1 cellular context compared by ENCODE assay signal in the genomic region with DNA sequence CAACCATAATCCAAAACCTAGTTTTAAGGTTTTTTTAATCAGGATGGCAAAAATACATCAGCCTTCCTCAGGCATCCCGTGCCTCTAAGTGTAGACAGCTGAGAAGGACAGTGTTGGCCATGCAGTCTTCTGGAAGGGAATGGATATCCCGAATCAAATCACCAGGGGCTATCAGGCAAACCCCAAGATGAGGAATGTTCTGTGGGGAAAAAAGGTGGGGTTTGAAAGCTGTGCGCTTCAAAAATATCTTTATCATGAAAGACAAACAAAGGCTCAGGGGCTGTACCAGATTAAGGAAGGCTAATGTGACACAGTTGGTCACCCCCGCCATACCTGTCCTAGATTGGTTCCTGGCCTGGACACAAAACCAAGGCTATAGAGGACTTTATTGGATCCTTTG.
TF ChIP-seq lines count a peak whose summit lies in the region.

No MANE protein-coding gene starts in this region.

TF ChIP-seq in K562, 482 proteins besides CTCF, POLR2A, EP300 and RAD21 (continued from another document and continues in another):
- TF ChIP-seq ARID1B (IDR thresholded peaks at IDR 0.05) (peak; percentile 35), SMARCB1 (IDR thresholded peaks at IDR 0.05; ENCODE audit: insufficient read length, low read depth) (no peak), ARID2 (IDR thresholded peaks at IDR 0.05) (no peak), SMARCA4 (IDR thresholded peaks at IDR 0.05) (peak; percentile 41; the same call in 1 of the 2 replicates), CXXC5 (CRISPR knock-in tag; IDR thresholded peaks at IDR 0.05) (peak; percentile 43), MAFF (IDR thresholded peaks at IDR 0.05; ENCODE audit: low read length) (no peak), MTA1 (IDR thresholded peaks at IDR 0.05; ENCODE audit: borderline replicate concordance) (0 out of 2 replicates have a peak, but pooled peaks have one; percentile 30), ZNF124 (CRISPR knock-in tag; IDR thresholded peaks at IDR 0.05) (no peak), ZNF280A (IDR thresholded peaks at IDR 0.05; ENCODE audit: low read depth, partially characterized antibody) (no peak), SMARCE1 (IDR thresholded peaks at IDR 0.05) (peak; percentile 18; the same call in 1 of the 2 replicates), SNRNP70 (optimal IDR thresholded peaks at IDR 0.05; ENCODE audit: low read depth, low read length) (no peak), DMBX1 (CRISPR knock-in tag; IDR thresholded peaks at IDR 0.05; ENCODE audit: borderline replicate concordance) (peak; percentile 67; the same call in 1 of the 2 replicates), TSC22D4 (tag; IDR thresholded peaks at IDR 0.05) (no peak), ZNF830 (CRISPR knock-in tag; IDR thresholded peaks at IDR 0.05) (no peak), CHD4 (IDR thresholded peaks at IDR 0.05; ENCODE audit: insufficient read depth, insufficient replicate concordance, low read depth, low read length, poor library complexity, severe bottlenecking) (no peak), ESRRA (IDR thresholded peaks at IDR 0.05; ENCODE audit: borderline replicate concordance, low read depth) (no peak), FOXM1 (IDR thresholded peaks at IDR 0.05; ENCODE audit: low read depth) (no peak), FOXM1 (CRISPR knock-in tag; IDR thresholded peaks at IDR 0.05; ENCODE audit: low read depth) (no peak), SMARCC2 (IDR thresholded peaks at IDR 0.05; ENCODE audit: low read depth) (no peak), CBFA2T3 (IDR thresholded peaks at IDR 0.05) (peak; percentile 24; the same call in 1 of the 2 replicates), HDAC1 (IDR thresholded peaks at IDR 0.05) (0 out of 4 replicates have a peak, but pooled peaks of 1 of the 2 experiments have one; percentile 16), ZNF707 (CRISPR knock-in tag; conservative IDR thresholded peaks at IDR 0.05) (no peak), HNRNPUL1 (IDR thresholded peaks at IDR 0.05; ENCODE audit: low read length) (no peak), KDM1A (IDR thresholded peaks at IDR 0.05) (peak; percentile 56), ZNF436 (CRISPR knock-in tag; IDR thresholded peaks at IDR 0.05) (no peak), EZH2 (IDR thresholded peaks at IDR 0.05; ENCODE audit: borderline replicate concordance, low read depth, low read length) (no peak), ZNF324 (CRISPR knock-in tag; IDR thresholded peaks at IDR 0.05) (no peak), E2F4 (CRISPR knock-in tag; IDR thresholded peaks at IDR 0.05; ENCODE audit: low read depth) (no peak), HSF4 (CRISPR knock-in tag; IDR thresholded peaks at IDR 0.05; ENCODE audit: borderline replicate concordance) (peak; percentile 38; the same call in 1 of the 2 replicates), ZNF77 (CRISPR knock-in tag; IDR thresholded peaks at IDR 0.05) (no peak), TBL1XR1 (IDR thresholded peaks at IDR 0.05; ENCODE audit: low read length in 2 of 2) (no peak), BACH1 (tag; IDR thresholded peaks at IDR 0.05) (no peak), RHOXF2B (CRISPR knock-in tag; conservative IDR thresholded peaks at IDR 0.05) (no peak), RNF2 (IDR thresholded peaks at IDR 0.05) (no peak), HLTF (IDR thresholded peaks at IDR 0.05) (no peak), NFXL1 (CRISPR knock-in tag; IDR thresholded peaks at IDR 0.05) (no peak), KDM5B (IDR thresholded peaks at IDR 0.05; ENCODE audit: insufficient replicate concordance, low read depth, low read length) (no peak), ZFP91 (CRISPR knock-in tag; IDR thresholded peaks at IDR 0.05) (no peak), MIER1 (IDR thresholded peaks at IDR 0.05; ENCODE audit: low read depth) (no peak), RBM25 (IDR thresholded peaks at IDR 0.05; ENCODE audit: low read depth, low read length, severe bottlenecking) (no peak), MBD1 (CRISPR knock-in tag; IDR thresholded peaks at IDR 0.05) (no peak), GATAD2B (IDR thresholded peaks at IDR 0.05; ENCODE audit: borderline replicate concordance) (no peak), CBX3 (IDR thresholded peaks at IDR 0.05; ENCODE audit: borderline replicate concordance in 1 of 2, low read length in 2 of 2) (no peak)
- TF ChIP-seq, protein P1, sequence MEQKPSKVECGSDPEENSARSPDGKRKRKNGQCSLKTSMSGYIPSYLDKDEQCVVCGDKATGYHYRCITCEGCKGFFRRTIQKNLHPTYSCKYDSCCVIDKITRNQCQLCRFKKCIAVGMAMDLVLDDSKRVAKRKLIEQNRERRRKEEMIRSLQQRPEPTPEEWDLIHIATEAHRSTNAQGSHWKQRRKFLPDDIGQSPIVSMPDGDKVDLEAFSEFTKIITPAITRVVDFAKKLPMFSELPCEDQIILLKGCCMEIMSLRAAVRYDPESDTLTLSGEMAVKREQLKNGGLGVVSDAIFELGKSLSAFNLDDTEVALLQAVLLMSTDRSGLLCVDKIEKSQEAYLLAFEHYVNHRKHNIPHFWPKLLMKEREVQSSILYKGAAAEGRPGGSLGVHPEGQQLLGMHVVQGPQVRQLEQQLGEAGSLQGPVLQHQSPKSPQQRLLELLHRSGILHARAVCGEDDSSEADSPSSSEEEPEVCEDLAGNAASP (IDR thresholded peaks at IDR 0.05): no peak
- TF ChIP-seq, protein P2, sequence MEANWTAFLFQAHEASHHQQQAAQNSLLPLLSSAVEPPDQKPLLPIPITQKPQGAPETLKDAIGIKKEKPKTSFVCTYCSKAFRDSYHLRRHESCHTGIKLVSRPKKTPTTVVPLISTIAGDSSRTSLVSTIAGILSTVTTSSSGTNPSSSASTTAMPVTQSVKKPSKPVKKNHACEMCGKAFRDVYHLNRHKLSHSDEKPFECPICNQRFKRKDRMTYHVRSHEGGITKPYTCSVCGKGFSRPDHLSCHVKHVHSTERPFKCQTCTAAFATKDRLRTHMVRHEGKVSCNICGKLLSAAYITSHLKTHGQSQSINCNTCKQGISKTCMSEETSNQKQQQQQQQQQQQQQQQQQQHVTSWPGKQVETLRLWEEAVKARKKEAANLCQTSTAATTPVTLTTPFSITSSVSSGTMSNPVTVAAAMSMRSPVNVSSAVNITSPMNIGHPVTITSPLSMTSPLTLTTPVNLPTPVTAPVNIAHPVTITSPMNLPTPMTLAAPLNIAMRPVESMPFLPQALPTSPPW (CRISPR knock-in tag; IDR thresholded peaks at IDR 0.05): no peak
- TF ChIP-seq, protein P3, sequence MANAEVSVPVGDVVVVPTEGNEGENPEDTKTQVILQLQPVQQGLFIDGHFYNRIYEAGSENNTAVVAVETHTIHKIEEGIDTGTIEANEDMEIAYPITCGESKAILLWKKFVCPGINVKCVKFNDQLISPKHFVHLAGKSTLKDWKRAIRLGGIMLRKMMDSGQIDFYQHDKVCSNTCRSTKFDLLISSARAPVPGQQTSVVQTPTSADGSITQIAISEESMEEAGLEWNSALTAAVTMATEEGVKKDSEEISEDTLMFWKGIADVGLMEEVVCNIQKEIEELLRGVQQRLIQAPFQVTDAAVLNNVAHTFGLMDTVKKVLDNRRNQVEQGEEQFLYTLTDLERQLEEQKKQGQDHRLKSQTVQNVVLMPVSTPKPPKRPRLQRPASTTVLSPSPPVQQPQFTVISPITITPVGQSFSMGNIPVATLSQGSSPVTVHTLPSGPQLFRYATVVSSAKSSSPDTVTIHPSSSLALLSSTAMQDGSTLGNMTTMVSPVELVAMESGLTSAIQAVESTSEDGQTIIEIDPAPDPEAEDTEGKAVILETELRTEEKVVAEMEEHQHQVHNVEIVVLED (CRISPR knock-in tag; IDR thresholded peaks at IDR 0.05): no peak
- TF ChIP-seq, protein P4, sequence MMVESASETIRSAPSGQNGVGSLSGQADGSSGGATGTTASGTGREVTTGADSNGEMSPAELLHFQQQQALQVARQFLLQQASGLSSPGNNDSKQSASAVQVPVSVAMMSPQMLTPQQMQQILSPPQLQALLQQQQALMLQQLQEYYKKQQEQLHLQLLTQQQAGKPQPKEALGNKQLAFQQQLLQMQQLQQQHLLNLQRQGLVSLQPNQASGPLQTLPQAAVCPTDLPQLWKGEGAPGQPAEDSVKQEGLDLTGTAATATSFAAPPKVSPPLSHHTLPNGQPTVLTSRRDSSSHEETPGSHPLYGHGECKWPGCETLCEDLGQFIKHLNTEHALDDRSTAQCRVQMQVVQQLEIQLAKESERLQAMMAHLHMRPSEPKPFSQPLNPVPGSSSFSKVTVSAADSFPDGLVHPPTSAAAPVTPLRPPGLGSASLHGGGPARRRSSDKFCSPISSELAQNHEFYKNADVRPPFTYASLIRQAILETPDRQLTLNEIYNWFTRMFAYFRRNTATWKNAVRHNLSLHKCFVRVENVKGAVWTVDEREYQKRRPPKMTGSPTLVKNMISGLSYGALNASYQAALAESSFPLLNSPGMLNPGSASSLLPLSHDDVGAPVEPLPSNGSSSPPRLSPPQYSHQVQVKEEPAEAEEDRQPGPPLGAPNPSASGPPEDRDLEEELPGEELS (CRISPR knock-in tag; IDR thresholded peaks at IDR 0.05; ENCODE audit: borderline replicate concordance): no peak
- TF ChIP-seq, protein P5, sequence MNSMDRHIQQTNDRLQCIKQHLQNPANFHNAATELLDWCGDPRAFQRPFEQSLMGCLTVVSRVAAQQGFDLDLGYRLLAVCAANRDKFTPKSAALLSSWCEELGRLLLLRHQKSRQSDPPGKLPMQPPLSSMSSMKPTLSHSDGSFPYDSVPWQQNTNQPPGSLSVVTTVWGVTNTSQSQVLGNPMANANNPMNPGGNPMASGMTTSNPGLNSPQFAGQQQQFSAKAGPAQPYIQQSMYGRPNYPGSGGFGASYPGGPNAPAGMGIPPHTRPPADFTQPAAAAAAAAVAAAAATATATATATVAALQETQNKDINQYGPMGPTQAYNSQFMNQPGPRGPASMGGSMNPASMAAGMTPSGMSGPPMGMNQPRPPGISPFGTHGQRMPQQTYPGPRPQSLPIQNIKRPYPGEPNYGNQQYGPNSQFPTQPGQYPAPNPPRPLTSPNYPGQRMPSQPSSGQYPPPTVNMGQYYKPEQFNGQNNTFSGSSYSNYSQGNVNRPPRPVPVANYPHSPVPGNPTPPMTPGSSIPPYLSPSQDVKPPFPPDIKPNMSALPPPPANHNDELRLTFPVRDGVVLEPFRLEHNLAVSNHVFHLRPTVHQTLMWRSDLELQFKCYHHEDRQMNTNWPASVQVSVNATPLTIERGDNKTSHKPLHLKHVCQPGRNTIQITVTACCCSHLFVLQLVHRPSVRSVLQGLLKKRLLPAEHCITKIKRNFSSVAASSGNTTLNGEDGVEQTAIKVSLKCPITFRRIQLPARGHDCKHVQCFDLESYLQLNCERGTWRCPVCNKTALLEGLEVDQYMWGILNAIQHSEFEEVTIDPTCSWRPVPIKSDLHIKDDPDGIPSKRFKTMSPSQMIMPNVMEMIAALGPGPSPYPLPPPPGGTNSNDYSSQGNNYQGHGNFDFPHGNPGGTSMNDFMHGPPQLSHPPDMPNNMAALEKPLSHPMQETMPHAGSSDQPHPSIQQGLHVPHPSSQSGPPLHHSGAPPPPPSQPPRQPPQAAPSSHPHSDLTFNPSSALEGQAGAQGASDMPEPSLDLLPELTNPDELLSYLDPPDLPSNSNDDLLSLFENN (IDR thresholded peaks at IDR 0.05; ENCODE audit: low read depth in 2 of 2, low read length in 2 of 2): no peak
- TF ChIP-seq, protein P6, sequence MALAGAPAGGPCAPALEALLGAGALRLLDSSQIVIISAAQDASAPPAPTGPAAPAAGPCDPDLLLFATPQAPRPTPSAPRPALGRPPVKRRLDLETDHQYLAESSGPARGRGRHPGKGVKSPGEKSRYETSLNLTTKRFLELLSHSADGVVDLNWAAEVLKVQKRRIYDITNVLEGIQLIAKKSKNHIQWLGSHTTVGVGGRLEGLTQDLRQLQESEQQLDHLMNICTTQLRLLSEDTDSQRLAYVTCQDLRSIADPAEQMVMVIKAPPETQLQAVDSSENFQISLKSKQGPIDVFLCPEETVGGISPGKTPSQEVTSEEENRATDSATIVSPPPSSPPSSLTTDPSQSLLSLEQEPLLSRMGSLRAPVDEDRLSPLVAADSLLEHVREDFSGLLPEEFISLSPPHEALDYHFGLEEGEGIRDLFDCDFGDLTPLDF (CRISPR knock-in tag; IDR thresholded peaks at IDR 0.05): no peak
